17 cellular contexts compared by ENCODE assay signal in genomic region chr3:182508896-182509295, GRCh38.
DNase-seq lines count a peak whose midpoint lies in the region; ATAC-seq and TF ChIP-seq lines count a peak whose summit lies in the region.
"Had no signal": no experiment of that assay in that cellular context is flagged by ENCODE, and none has a peak within 500 bp of the region (broad histone marks: within the 10 kb centered on the region; RNA-seq: fewer than 3 reads in every experiment).

No MANE protein-coding gene starts in this region.

- peaks cover 2% of the 10 kb centered on the region for H3K27me3 Mint-ChIP-seq in neural progenitor cell (ENCODE audit: insufficient read depth, low read depth)

- H3K4me1 Mint-ChIP-seq in neural progenitor cell, result peaks cover 60% of the 10 kb centered on the region
- H3K4me1 Mint-ChIP-seq: activated CD4-positive, alpha-beta T cell treated with anti-CD3 and anti-CD28 coated beads, Interleukin-2, amount 10 ng/mL, durations not matched to agents 7 days and 5 days had no signal

- H3K4me1 ChIP-seq in HEK293 (ENCODE audit: control insufficient read depth, insufficient read depth, low read length) (no peaks in the 10 kb centered on the region), neural progenitor cell (peaks cover 38% of the 10 kb centered on the region), A673 (ENCODE audit: insufficient read depth, low read length, poor library complexity, severe bottlenecking) (no peaks in the 10 kb centered on the region)

- no peak for ATAC-seq in HG02852 (IDR thresholded peaks at IDR 0.05; ENCODE audit: unreplicated experiment)
- ATAC-seq: HepG2 had no signal

- DNase-seq in NCI-H2107 (lab: John Stamatoyannopoulos, UW), result peak; percentile 88
- peak; percentile 42 for DNase-seq in neural progenitor cell (ENCODE audit: low spot score)
- no peak for DNase-seq in SIG-M5 (lab: John Stamatoyannopoulos, UW)
- DNase-seq in foreskin melanocyte, result no peak
- no peak for DNase-seq in A673 (ENCODE audit: low spot score)
- DNase-seq: activated CD4-positive, alpha-beta T cell treated with anti-CD3 and anti-CD28 coated beads, Interleukin-2, amount 10 ng/mL, durations not matched to agents 7 days and 5 days; activated naive CD4-positive, alpha-beta T cell treated with anti-CD3 and anti-CD28 coated beads for 36 hours; Calu3; dermis blood vessel endothelial cell; GF-D8; NCI-H69; ovary; stimulated activated CD4-positive, alpha-beta T cell treated with anti-CD3 and anti-CD28 coated beads, Interleukin-2, amount 100 ng/mL, for 48 hours had no signal

- H3K9me3 ChIP-seq in HEK293 (ENCODE audit: control insufficient read depth, insufficient read depth, low read depth, low read length) (no peaks in the 10 kb centered on the region), neural progenitor cell (ENCODE audit: low read depth) (no peaks in the 10 kb centered on the region), A673 (ENCODE audit: low read depth, low read length, poor library complexity, severe bottlenecking) (no peaks in the 10 kb centered on the region)
- H3K9me3 ChIP-seq: ovary had no signal

- no peak overlapping the region for H3K4me3 ChIP-seq in HEK293 (ENCODE audit: low read depth, low read length)
- H3K4me3 ChIP-seq in neural progenitor cell, result no peak overlapping the region
- H3K4me3 ChIP-seq in A673 (ENCODE audit: low read depth, low read length, poor library complexity, severe bottlenecking), result no peak overlapping the region
- H3K4me3 ChIP-seq: ovary had no signal

- H3K27ac Mint-ChIP-seq in neural progenitor cell, result peak overlapping the region; percentile 99
- H3K27ac Mint-ChIP-seq: activated CD4-positive, alpha-beta T cell treated with anti-CD3 and anti-CD28 coated beads, Interleukin-2, amount 10 ng/mL, durations not matched to agents 7 days and 5 days; activated naive CD4-positive, alpha-beta T cell treated with anti-CD3 and anti-CD28 coated beads for 36 hours had no signal

- H3K27ac ChIP-seq in HEK293 (ENCODE audit: extremely low read depth, low read depth, low read length) (no peak overlapping the region), angular gyrus (ENCODE audit: low read depth, low read length) (peak overlapping the region; percentile 41), neural progenitor cell (peak overlapping the region; percentile 92), A673 (ENCODE audit: low read depth, low read length, poor library complexity, severe bottlenecking) (no peak overlapping the region)
- H3K27ac ChIP-seq: ovary had no signal

- H3K4me3 Mint-ChIP-seq in neural progenitor cell, result peak overlapping the region; percentile 66
- H3K4me3 Mint-ChIP-seq: activated CD4-positive, alpha-beta T cell treated with anti-CD3 and anti-CD28 coated beads, Interleukin-2, amount 10 ng/mL, durations not matched to agents 7 days and 5 days; activated naive CD4-positive, alpha-beta T cell treated with anti-CD3 and anti-CD28 coated beads for 36 hours had no signal

- H3K27me3 ChIP-seq in neural progenitor cell, result no peaks in the 10 kb centered on the region
- H3K27me3 ChIP-seq in A673 (replicated peaks; ENCODE audit: insufficient read depth, low read depth, low read length, poor library complexity), result no peaks in the 10 kb centered on the region
- H3K27me3 ChIP-seq: ovary had no signal

- CTCF ChIA-PET in HEK293 (lab: Yijun Ruan, JAX) (no interaction called here), A673 (lab: Charles Lee) (no interaction called here)

- TF ChIP-seq CTCF in HEK293 (tag by site-specific recombination; IDR thresholded peaks at IDR 0.05) (no peak), neural progenitor cell (IDR thresholded peaks at IDR 0.05) (no peak), A673 (conservative IDR thresholded peaks at IDR 0.05; ENCODE audit: low read depth, low read length) (no peak)

- POLR2A ChIA-PET in HEK293 (lab: Yijun Ruan, JAX) (no interaction called here), A673 (lab: Charles Lee; ENCODE audit: low non-redundant PET) (no interaction called here)

- peak overlapping the region; percentile 76 for H2AFZ ChIP-seq in neural progenitor cell (replicated peaks)

- no peaks in the 10 kb centered on the region for H3K36me3 Mint-ChIP-seq in neural progenitor cell

- peak overlapping the region; percentile 54 for H3K4me2 ChIP-seq in neural progenitor cell

- BruUV-seq in A673 (replicated peaks; lab: Mats Ljungman, UMichigan), result no TSS peak

- no peaks in the 10 kb centered on the region for H3K9me3 Mint-ChIP-seq in neural progenitor cell
- H3K9me3 Mint-ChIP-seq: activated CD4-positive, alpha-beta T cell treated with anti-CD3 and anti-CD28 coated beads, Interleukin-2, amount 10 ng/mL, durations not matched to agents 7 days and 5 days; activated naive CD4-positive, alpha-beta T cell treated with anti-CD3 and anti-CD28 coated beads for 36 hours had no signal

- peaks cover 16% of the 10 kb centered on the region for H3F3A ChIP-seq in neural progenitor cell (ENCODE audit: low read depth)

- no peaks in the 10 kb centered on the region for H4K20me1 ChIP-seq in neural progenitor cell (ENCODE audit: low read depth)

- H3K9ac ChIP-seq in neural progenitor cell, result no peak overlapping the region

- H3K36me3 ChIP-seq in HEK293 (ENCODE audit: control insufficient read depth in 2 of 2, insufficient read depth in 1 of 2, low read length in 2 of 2) (no peaks in the 10 kb centered on the region), neural progenitor cell (no peaks in the 10 kb centered on the region), A673 (ENCODE audit: insufficient read depth, low read length, poor library complexity, severe bottlenecking) (no peaks in the 10 kb centered on the region)
- H3K36me3 ChIP-seq: ovary had no signal

- H3K79me2 ChIP-seq in neural progenitor cell (ENCODE audit: low read depth), result no peaks in the 10 kb centered on the region

- intact Hi-C loops in A673 (cut with micrococcal nuclease; ENCODE audit: unreplicated experiment), result no loop called here

TF ChIP-seq in HEK293, 187 proteins besides CTCF, POLR2A, EP300 and RAD21:
- TF ChIP-seq ZNF18 (tag by site-specific recombination; IDR thresholded peaks at IDR 0.05) (peak; percentile 25; the same call in 1 of the 2 replicates), ZNF391 (tag by site-specific recombination; IDR thresholded peaks at IDR 0.05; ENCODE audit: borderline replicate concordance, low read depth) (no peak)

Comparison
In these comparisons a context has a peak if more than half of its experiments do, and no peak if none do; other contexts are left out.
1. H3K27ac ChIP-seq: peak in angular gyrus (single experiment) and neural progenitor cell (single experiment); none in HEK293 (single experiment) and A673 (single experiment).
2. DNase-seq: peak in NCI-H2107 (single experiment) and neural progenitor cell (single experiment); none in SIG-M5 (single experiment), foreskin melanocyte (single experiment) and A673 (single experiment).